ENCODE assay signal across 9 cellular contexts in the genomic region with DNA sequence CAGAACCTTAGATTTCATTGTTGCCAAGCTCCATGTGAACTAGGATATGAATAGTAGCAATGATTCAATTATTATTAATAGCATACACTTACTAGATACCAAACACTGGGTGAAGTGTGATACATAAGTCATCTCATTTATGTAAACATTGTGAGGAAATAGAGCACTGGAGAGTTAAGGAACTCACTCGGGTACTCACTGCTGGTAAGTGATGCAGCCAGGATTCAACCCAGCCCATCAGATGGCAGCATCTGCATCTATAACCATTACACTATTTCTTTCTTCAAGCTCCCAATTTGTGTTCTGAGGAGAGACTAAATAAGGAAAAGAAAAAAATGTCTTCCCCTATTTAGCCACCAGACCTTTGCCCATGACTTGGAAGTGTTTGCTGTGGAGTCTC. TPM values are rescaled to one million over a fixed set of nuclear protein-coding genes. Genes with fewer than 3 reads are reported as not detected.
DNase-seq lines count a peak whose midpoint lies in the region; ATAC-seq and TF ChIP-seq lines count a peak whose summit lies in the region.
"Had no signal": no experiment of that assay in that cellular context is flagged by ENCODE, and none has a peak within 500 bp of the region (broad histone marks: within the 10 kb centered on the region; RNA-seq: fewer than 3 reads in every experiment).

No MANE protein-coding gene starts in this region.

- TF ChIP-seq CTCF in PC-9 (conservative IDR thresholded peaks at IDR 0.05) (peak; percentile 41; the same call in 1 of the 2 replicates), fibroblast of lung (conservative IDR thresholded peaks at IDR 0.05 in 1 of 2, IDR thresholded peaks at IDR 0.05 in 1 of 2; ENCODE audit: low read depth in 1 of 2, low read length in 2 of 2) (peak; percentile 46 to 59), psoas muscle (IDR thresholded peaks at IDR 0.05) (peak; percentile 31)

- H3K79me2 ChIP-seq in PC-9 (ENCODE audit: low read depth), result no peaks in the 10 kb centered on the region
- no peaks in the 10 kb centered on the region for H3K79me2 ChIP-seq in fibroblast of lung (ENCODE audit: control insufficient read depth, insufficient read depth, low read length)

- H3K4me1 ChIP-seq in PC-9 (replicated peaks; ENCODE audit: insufficient read depth) (0 out of 2 replicates have a peak, but pooled peaks cover 3% of the 10 kb centered on the region), fibroblast of lung (ENCODE audit: control insufficient read depth, extremely low read depth, insufficient read depth, low read length) (no peaks in the 10 kb centered on the region), psoas muscle (peaks cover 5% of the 10 kb centered on the region)

- CTCF ChIA-PET in PC-9 (lab: Charles Lee), result no interaction called here

- no peaks in the 10 kb centered on the region; the same call in 1 of the 2 replicates for H3F3A ChIP-seq in PC-9 (ENCODE audit: insufficient read depth, low read depth)

- H3K27me3 ChIP-seq in PC-9 (ENCODE audit: insufficient read depth, low read depth) (no peaks in the 10 kb centered on the region), fibroblast of lung (ENCODE audit: control insufficient read depth, insufficient read depth, low read length) (no peaks in the 10 kb centered on the region), psoas muscle (ENCODE audit: insufficient read depth in 3 of 3, low read length in 2 of 3) (no peaks in the 10 kb centered on the region)

- H4K20me1 ChIP-seq in PC-9 (ENCODE audit: insufficient read depth) (no peaks in the 10 kb centered on the region), fibroblast of lung (ENCODE audit: control insufficient read depth, extremely low read depth, insufficient read depth, low read length) (no peaks in the 10 kb centered on the region)

- H3K4me3 ChIP-seq in PC-9, result no peak overlapping the region
- no peak overlapping the region for H3K4me3 ChIP-seq in fibroblast of lung (replicated peaks in 1 of 4; ENCODE audit: control extremely low read depth in 1 of 4, insufficient read depth in 1 of 4, low read depth in 3 of 4, low read length in 4 of 4)
- no peak overlapping the region for H3K4me3 ChIP-seq in psoas muscle

- H3K9me2 ChIP-seq in PC-9 (ENCODE audit: insufficient read depth), result no peaks in the 10 kb centered on the region

- POLR2A ChIA-PET in PC-9 (lab: Charles Lee; ENCODE audit: unreplicated experiment), result interaction anchor here (0.6 kb wide), 1 partner anchor 45 kb away, joined by 3 read pairs; no protein-coding TSS in a partner anchor

- H2AFZ ChIP-seq in PC-9, result no peak overlapping the region
- H2AFZ ChIP-seq in fibroblast of lung (ENCODE audit: low read length), result no peak overlapping the region

- no TSS peak for BruUV-seq in PC-9 (replicated peaks; lab: Mats Ljungman, UMichigan)

- intact Hi-C loops in PC-9 (cut with micrococcal nuclease; ENCODE audit: unreplicated experiment) (loop anchor here (10.0 kb wide), 1 partner anchor 425 kb away; a partner anchor contains a TSS), psoas muscle (cut with DNase I) (loop anchor here (5.0 to 10.0 kb wide), 4 partner anchors 275 to 418 kb away; no protein-coding TSS in a partner anchor)

- ATAC-seq in psoas muscle, result peak; percentile 68 to 98 (median 88)

- 0 to 13% (median 2%) methylated on average over 1 of the region's 1 CpG for WGBS in psoas muscle, 3 donors

- H3K36me3 ChIP-seq in PC-9 (ENCODE audit: low read depth) (no peaks in the 10 kb centered on the region), fibroblast of lung (ENCODE audit: control insufficient read depth, insufficient read depth, low read length) (no peaks in the 10 kb centered on the region), psoas muscle (ENCODE audit: insufficient read depth in 1 of 2, low read depth in 1 of 2) (peaks cover 0 to 7% of the 10 kb centered on the region in 2 donors)

- H3K27ac ChIP-seq in PC-9 (no peak overlapping the region), fibroblast of lung (ENCODE audit: insufficient read depth, low read length) (no peak overlapping the region), psoas muscle (no peak overlapping the region)

- peak; percentile 66 for DNase-seq in GM03348 (ENCODE audit: low spot score)
- DNase-seq in PC-9, result peak in 1 of 2 experiments; percentile 84
- peak; percentile 54 to 91 for DNase-seq in fibroblast of lung (ENCODE audit: low read depth in 2 of 2)
- no peak for DNase-seq in psoas muscle
- no peak for DNase-seq in activated CD4-positive, CD25-positive, alpha-beta regulatory T cell treated with anti-CD3 and anti-CD28 coated beads, Interleukin-2, amount 50 U/mL, for 72 hours
- no peak for DNase-seq in stimulated activated CD4-positive, alpha-beta T cell treated with anti-CD3 and anti-CD28 coated beads, Interleukin-2, amount 100 ng/mL, for 48 hours
- no peak for DNase-seq in 8988T
- DNase-seq: activated B cell treated with CpG ODN at 0.5 μM for 24 hours, NCI-H1105 treated with DMSO at 0.1 percent for 48 hours had no signal

- H3K9ac ChIP-seq in fibroblast of lung (ENCODE audit: insufficient read depth, low read length), result no peak overlapping the region

- H3K9me3 ChIP-seq in PC-9 (ENCODE audit: insufficient read depth, low read depth) (no peaks in the 10 kb centered on the region), fibroblast of lung (ENCODE audit: control insufficient read depth, insufficient read depth, low read depth, low read length) (no peaks in the 10 kb centered on the region), psoas muscle (no peaks in the 10 kb centered on the region)

- H3K4me2 ChIP-seq in PC-9 (no peak overlapping the region), fibroblast of lung (ENCODE audit: extremely low read depth, insufficient read depth, low read length) (no peak overlapping the region)

RNA-seq across cellular contexts. Expression of a gene that starts 10.2 kb away (rescaled TPM):
- total RNA-seq in PC-9 (2021) (63.4 and 67.5 TPM in 2 replicates), fibroblast of lung (30.3 and 33.7 TPM in 2 replicates), psoas muscle (10 to 100 TPM in 2 of 4 donors, 1 to 10 TPM in 2; 9.1 to 15.7 (median 12.2) TPM)
- polyA plus RNA-seq in fibroblast of lung (49.6 and 62.5 TPM in 2 replicates), psoas muscle (10 to 100 TPM; 10.3 to 14.9 (median 11.4) TPM)
- 26.6 and 37.7 TPM in 2 replicates for polyA plus RNA-seq in fibroblast of lung (2012)
- 37.0 and 47.4 TPM in 2 replicates for polyA minus RNA-seq in fibroblast of lung (ENCODE audit: low replicate concordance)

RNA-seq across cellular contexts. Expression of a gene that starts 38.8 kb away (rescaled TPM):
- 16.1 and 16.5 TPM in 2 replicates for total RNA-seq in PC-9 (2021)
- total RNA-seq in fibroblast of lung, result 7.2 and 8.1 TPM in 2 replicates
- polyA plus RNA-seq in fibroblast of lung, result 13.0 and 15.9 TPM in 2 replicates
- polyA plus RNA-seq in fibroblast of lung (2012), result 9.3 and 11.2 TPM in 2 replicates
- polyA minus RNA-seq in fibroblast of lung (ENCODE audit: low replicate concordance), result 58.3 and 89.2 TPM in 2 replicates
- total RNA-seq in psoas muscle, result 1 to 10 TPM; 4.7 to 7.0 (median 5.8) TPM
- 10 to 100 TPM in 1 of 3 donors, 1 to 10 TPM in 2; 4.8 to 10.3 (median 5.0) TPM for polyA plus RNA-seq in psoas muscle

RNA-seq across cellular contexts. Expression of a gene that starts 39.1 kb away (rescaled TPM):
- total RNA-seq in PC-9 (2021), result 12.8 and 13.5 TPM in 2 replicates
- 7.2 and 13.0 TPM in 2 replicates for total RNA-seq in fibroblast of lung
- 4.6 and 4.8 TPM in 2 replicates for polyA plus RNA-seq in fibroblast of lung
- 6.2 and 6.8 TPM in 2 replicates for polyA plus RNA-seq in fibroblast of lung (2012)
- 10.7 and 32.1 TPM in 2 replicates for polyA minus RNA-seq in fibroblast of lung (ENCODE audit: low replicate concordance)
- 1 to 10 TPM; 2.0 to 4.4 (median 3.5) TPM for total RNA-seq in psoas muscle
- polyA plus RNA-seq in psoas muscle, result 1 to 10 TPM; 1.3 to 7.1 (median 2.2) TPM

Comparison
In these comparisons a context has a peak if more than half of its experiments do, and no peak if none do; other contexts are left out.
1. DNase-seq: peak in GM03348 (single experiment) and fibroblast of lung (2 of 2); none in psoas muscle (0 of 2), activated CD4-positive, CD25-positive, alpha-beta regulatory T cell treated with anti-CD3 and anti-CD28 coated beads, Interleukin-2, amount 50 U/mL, for 72 hours (single experiment), stimulated activated CD4-positive, alpha-beta T cell treated with anti-CD3 and anti-CD28 coated beads, Interleukin-2, amount 100 ng/mL, for 48 hours (0 of 2) and 8988T (single experiment).
2. Peak in every context shown above with its lines, with median percentiles within 50 percentile points of each other: CTCF ChIP-seq.